In the genomic region with DNA sequence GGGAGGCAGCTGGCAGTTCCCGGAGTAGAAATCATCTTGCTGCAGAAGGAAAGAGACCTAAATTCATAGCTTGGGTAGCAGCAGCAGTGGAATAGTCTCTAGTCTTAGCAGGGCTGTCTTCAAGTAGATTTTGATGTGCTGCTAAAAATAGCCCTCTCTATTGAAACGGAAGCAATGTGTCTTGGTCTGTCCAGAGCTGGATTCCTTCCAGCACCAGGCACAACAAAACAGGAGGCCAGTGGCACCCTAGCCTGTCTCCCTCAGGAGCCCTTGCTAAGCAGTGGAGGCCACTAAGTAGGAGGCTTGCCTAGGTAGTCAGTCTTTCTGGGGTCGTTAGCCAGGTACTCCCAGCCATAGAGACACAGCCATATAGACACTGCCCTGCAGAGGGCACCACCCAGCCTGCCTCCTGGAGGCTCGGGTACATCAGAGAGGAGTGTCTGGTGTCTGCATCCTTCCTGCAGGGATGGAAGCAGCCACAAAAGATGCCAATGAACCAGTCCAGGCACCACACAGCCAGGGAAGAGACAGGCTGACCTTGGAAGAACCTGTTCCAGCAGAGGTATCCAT, we compare ENCODE assay signal across 9 cellular contexts.
DNase-seq lines count a peak whose midpoint lies in the region; ATAC-seq, FAIRE-seq and TF ChIP-seq lines count a peak whose summit lies in the region.
"Had no signal": no experiment of that assay in that cellular context is flagged by ENCODE, and none has a peak within 500 bp of the region (broad histone marks: within the 10 kb centered on the region; RNA-seq: fewer than 3 reads in every experiment).

No MANE protein-coding gene starts in this region.

- no peak overlapping the region for H3K4me3 Mint-ChIP-seq in endothelial cell (ENCODE audit: unreplicated experiment)
- H3K4me3 Mint-ChIP-seq: activated naive CD8-positive, alpha-beta T cell had no signal

- no peak for TF ChIP-seq POLR2A in gastrocnemius medialis (IDR thresholded peaks at IDR 0.05)

- H3K4me3 ChIP-seq in A673 (ENCODE audit: low read depth, low read length, poor library complexity, severe bottlenecking), result no peak overlapping the region
- H3K4me3 ChIP-seq in GM12864 (ENCODE audit: low read depth, low read length), result no peak overlapping the region
- no peak overlapping the region for H3K4me3 ChIP-seq in gastrocnemius medialis
- H3K4me3 ChIP-seq in kidney (ENCODE audit: low read length in 2 of 2), result no peak overlapping the region

- H3K4me1 Mint-ChIP-seq in endothelial cell (ENCODE audit: unreplicated experiment), result peaks cover 20% of the 10 kb centered on the region

- no peaks in the 10 kb centered on the region for H3K4me1 ChIP-seq in A673 (ENCODE audit: insufficient read depth, low read length, poor library complexity, severe bottlenecking)
- H3K4me1 ChIP-seq in gastrocnemius medialis, result no peaks in the 10 kb centered on the region
- no peaks in the 10 kb centered on the region for H3K4me1 ChIP-seq in kidney (ENCODE audit: control insufficient read depth in 1 of 2, insufficient read depth in 1 of 2, low read depth in 1 of 2, low read length in 2 of 2)

- POLR2A ChIA-PET in A673 (lab: Charles Lee; ENCODE audit: low non-redundant PET), result no interaction called here

- in situ Hi-C loops in gastrocnemius medialis (cut with MboI; ENCODE audit: low sequenced_read_pairs in 4 of 4), result loop anchor here in 2 of 4 donors (10.0 kb wide), 1 partner anchor 119 kb away; no protein-coding TSS in a partner anchor

- no peak overlapping the region for H3K9ac ChIP-seq in kidney (ENCODE audit: low read length in 2 of 2)

- no peaks in the 10 kb centered on the region for H3K27me3 Mint-ChIP-seq in endothelial cell (ENCODE audit: unreplicated experiment)
- H3K27me3 Mint-ChIP-seq: activated naive CD8-positive, alpha-beta T cell had no signal

- H3K36me3 Mint-ChIP-seq in endothelial cell (ENCODE audit: low read depth, unreplicated experiment), result no peaks in the 10 kb centered on the region

- ATAC-seq in gastrocnemius medialis, result no peak
- no peak for ATAC-seq in GM21423 (IDR thresholded peaks at IDR 0.05; ENCODE audit: unreplicated experiment)

- H3K27me3 ChIP-seq in A673 (replicated peaks; ENCODE audit: insufficient read depth, low read depth, low read length, poor library complexity), result peaks cover 59% of the 10 kb centered on the region
- H3K27me3 ChIP-seq in gastrocnemius medialis, result no peaks in the 10 kb centered on the region

- H3K36me3 ChIP-seq in A673 (ENCODE audit: insufficient read depth, low read length, poor library complexity, severe bottlenecking) (no peaks in the 10 kb centered on the region), gastrocnemius medialis (no peaks in the 10 kb centered on the region), kidney (ENCODE audit: control insufficient read depth in 1 of 2, insufficient read depth in 2 of 2, low read length in 2 of 2) (no peaks in the 10 kb centered on the region)

- intact Hi-C loops in A673 (cut with micrococcal nuclease; ENCODE audit: unreplicated experiment), result loop anchor here (5.0 kb wide), 1 partner anchor 622 kb away; no protein-coding TSS in a partner anchor
- intact Hi-C loops in gastrocnemius medialis (cut with DNase I; ENCODE audit: low total_unique reads), result loop anchor here (10.0 kb wide), 2 partner anchors 149 to 351 kb away; no protein-coding TSS in a partner anchor
- intact Hi-C loops in kidney (cut with DNase I), result no loop called here

- no peak for FAIRE-seq in kidney (lab: Jason Lieb, UNC)

- DNase-seq in A673 (ENCODE audit: low spot score), result peak; percentile 22
- DNase-seq in GM12864 (ENCODE audit: low read depth), result no peak
- peak; percentile 82 for DNase-seq in NCI-H69 (lab: John Stamatoyannopoulos, UW)
- peak; percentile 31 for DNase-seq in endothelial cell (ENCODE audit: low spot score)
- DNase-seq in gastrocnemius medialis, result peak in 1 of 2 donors; percentile 21
- DNase-seq in GDM1 (lab: John Stamatoyannopoulos, UW), result no peak
- DNase-seq in kidney, result no peak

- H3K9me3 ChIP-seq in A673 (ENCODE audit: low read depth, low read length, poor library complexity, severe bottlenecking) (no peaks in the 10 kb centered on the region), gastrocnemius medialis (no peaks in the 10 kb centered on the region), kidney (ENCODE audit: control insufficient read depth in 1 of 2, low read length in 2 of 2) (no peaks in the 10 kb centered on the region)

- no TSS peak for BruUV-seq in A673 (replicated peaks; lab: Mats Ljungman, UMichigan)

- H3K9me3 Mint-ChIP-seq in endothelial cell (ENCODE audit: unreplicated experiment), result no peaks in the 10 kb centered on the region

- no peak overlapping the region for H3K27ac Mint-ChIP-seq in endothelial cell (ENCODE audit: unreplicated experiment)

- no peak overlapping the region for H3K27ac ChIP-seq in A673 (ENCODE audit: low read depth, low read length, poor library complexity, severe bottlenecking)
- H3K27ac ChIP-seq in gastrocnemius medialis, result no peak overlapping the region
- H3K27ac ChIP-seq in kidney (ENCODE audit: low read depth in 2 of 2, low read length in 2 of 2), result no peak overlapping the region

- CTCF ChIA-PET in A673 (lab: Charles Lee), result no interaction called here

- TF ChIP-seq CTCF in A673 (conservative IDR thresholded peaks at IDR 0.05; ENCODE audit: low read depth, low read length), result peak; percentile 51
- TF ChIP-seq CTCF in GM12864 (IDR thresholded peaks at IDR 0.05; ENCODE audit: low read depth, low read length, missing control alignments), result peak; percentile 54
- TF ChIP-seq CTCF in endothelial cell (IDR thresholded peaks at IDR 0.05; ENCODE audit: unreplicated experiment), result no peak
- peak in 4 of 5 experiments; percentile 28 to 47 (median 42) for TF ChIP-seq CTCF in gastrocnemius medialis (IDR thresholded peaks at IDR 0.05 in 4 of 5, conservative IDR thresholded peaks at IDR 0.05 in 1 of 5)
- TF ChIP-seq CTCF in kidney (IDR thresholded peaks at IDR 0.05; ENCODE audit: borderline replicate concordance, extremely low read depth, insufficient read depth), result no peak

Comparison
In these comparisons a context has a peak if more than half of its experiments do, and no peak if none do; other contexts are left out.
1. DNase-seq: peak in A673 (single experiment), NCI-H69 (single experiment) and endothelial cell (single experiment); none in GM12864 (single experiment), GDM1 (single experiment) and kidney (single experiment).
2. CTCF ChIP-seq: peak in A673 (single experiment), GM12864 (single experiment) and gastrocnemius medialis (4 of 5); none in endothelial cell (single experiment) and kidney (single experiment).